ENCODE assay signal across 8 cellular contexts in the genomic region with DNA sequence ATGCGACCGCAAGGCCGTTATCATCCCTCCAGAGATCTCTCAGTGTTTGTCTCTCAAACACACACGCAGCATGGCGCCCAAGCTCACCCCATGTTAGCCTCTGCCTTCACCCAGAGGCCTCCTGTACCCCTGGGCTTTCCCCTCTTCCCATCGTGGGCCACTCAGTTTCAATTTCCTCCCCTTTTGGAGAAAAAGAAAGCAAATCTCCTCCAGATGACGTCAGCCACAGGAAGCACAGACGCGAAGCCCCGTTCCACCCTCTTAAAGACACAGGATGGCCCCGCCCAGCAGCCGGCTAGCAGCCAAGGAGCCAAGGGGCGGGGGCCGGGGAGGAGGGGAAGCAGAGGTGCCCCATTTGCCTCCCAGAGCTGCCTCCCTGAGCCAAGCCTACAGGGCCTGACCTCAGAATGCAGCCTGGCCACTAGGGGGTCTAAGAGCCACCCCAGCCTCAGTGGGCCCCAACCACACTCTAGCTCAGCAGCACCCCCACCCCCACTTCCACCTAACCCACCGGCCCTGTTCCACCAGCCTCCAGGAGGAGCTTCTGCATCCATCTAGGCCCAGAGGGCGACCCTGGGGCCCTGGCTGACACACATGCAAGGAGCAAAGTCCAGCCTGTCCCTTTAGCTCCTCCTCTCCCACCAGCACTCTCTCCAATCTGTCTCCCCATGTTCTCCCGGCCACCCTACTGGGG.
DNase-seq lines count a peak whose midpoint lies in the region; ATAC-seq and TF ChIP-seq lines count a peak whose summit lies in the region.

No MANE protein-coding gene starts in this region.

- in situ Hi-C loops in GM13977 (cut with MboI; ENCODE audit: low pct_unique_long_range_greater_than_20kb, low sequenced_read_pairs, unreplicated experiment) = no loop called here
- in situ Hi-C loops in astrocyte of the cerebellum (cut with HindIII; ENCODE audit: low sequenced_read_pairs) = loop anchor here (5.0 kb wide), 1 partner anchor 34 kb away; no protein-coding TSS in a partner anchor

- ATAC-seq in HG02840 (IDR thresholded peaks at IDR 0.05; ENCODE audit: low FRiP score, unreplicated experiment) = peak; percentile 77

- peak; percentile 45 for TF ChIP-seq CTCF in GM13977 (IDR thresholded peaks at IDR 0.05; ENCODE audit: extremely low read depth, insufficient read depth, missing control alignments)
- peak; percentile 17 for TF ChIP-seq CTCF in astrocyte of the cerebellum (IDR thresholded peaks at IDR 0.05; ENCODE audit: low read depth, low read length, missing control alignments)

- DNase-seq in GM13977 (ENCODE audit: low spot score) = peak; percentile 93
- DNase-seq in NCI-H1436 treated with DMSO at 0.1 percent for 48 hours (lab: John Stamatoyannopoulos, UW) = peak; percentile 9
- peak; percentile 89 for DNase-seq in T-helper 9 cell
- peak; percentile 75 for DNase-seq in astrocyte of the cerebellum (ENCODE audit: low read depth)
- peak in 50 of 51 donors; percentile 36 to 92 (median 78) for DNase-seq in hypothalamus (lab: John Stamatoyannopoulos, UW)
- DNase-seq in retina = peak; percentile 91
- no peak for DNase-seq in NCI-H345 treated with DMSO at 0.1 percent for 48 hours (lab: John Stamatoyannopoulos, UW; ENCODE audit: unreplicated experiment)

- peak overlapping the region; percentile 64 for H3K4me3 ChIP-seq in astrocyte of the cerebellum (ENCODE audit: low read depth, low read length)
